Comparison of ENCODE assay signal across 26 cellular contexts in the genomic region with DNA sequence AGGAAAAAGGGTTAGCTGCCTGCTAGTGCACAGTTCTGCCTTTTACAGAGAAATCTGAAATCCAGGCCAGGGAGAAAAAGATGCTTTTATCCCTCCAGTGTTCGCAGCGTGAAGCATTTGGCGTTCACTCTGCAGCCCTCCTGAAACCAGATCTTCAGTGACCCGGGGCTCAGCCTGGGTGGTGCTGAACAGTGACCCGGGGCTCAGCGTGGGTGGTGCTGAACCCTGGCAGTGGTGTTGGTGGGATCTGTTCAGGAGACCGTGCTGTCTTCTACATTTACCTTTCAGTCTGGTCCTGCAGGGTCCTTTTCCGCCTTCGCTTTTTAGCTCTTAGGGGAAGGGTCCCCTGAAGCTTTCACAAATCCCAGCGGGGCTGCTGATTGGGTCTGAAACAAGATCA.
DNase-seq lines count a peak whose midpoint lies in the region; ATAC-seq and TF ChIP-seq lines count a peak whose summit lies in the region.
"Had no signal": no experiment of that assay in that cellular context is flagged by ENCODE, and none has a peak within 500 bp of the region (broad histone marks: within the 10 kb centered on the region; RNA-seq: fewer than 3 reads in every experiment).

No MANE protein-coding gene starts in this region.

- no peaks in the 10 kb centered on the region for H3K79me2 ChIP-seq in Karpas-422 (ENCODE audit: low read length)

- no peak overlapping the region for H3K4me3 ChIP-seq in tibial artery
- H3K4me3 ChIP-seq in Karpas-422 (ENCODE audit: low read length): no peak overlapping the region
- H3K4me3 ChIP-seq: dorsolateral prefrontal cortex, heart left ventricle, left lung, prostate gland had no signal

- H3K27me3 Mint-ChIP-seq in CD4-positive, alpha-beta T cell: no peaks in the 10 kb centered on the region
- no peaks in the 10 kb centered on the region for H3K27me3 Mint-ChIP-seq in activated naive CD8-positive, alpha-beta T cell treated with anti-CD3 and anti-CD28 coated beads, Interleukin-2, amount 50 U/mL, for 24 hours
- H3K27me3 Mint-ChIP-seq in natural killer cell (ENCODE audit: low read depth in 2 of 2): no peaks in the 10 kb centered on the region
- H3K27me3 Mint-ChIP-seq: stimulated activated memory B cell treated with anti-CD40 and anti-IgM and Interleukin-4, amounts not matched to agents 10 μg/mL and 1 μg/mL and 100 μg/mL, for 72 hours had no signal

- TF ChIP-seq CTCF in CD4-positive, alpha-beta T cell (IDR thresholded peaks at IDR 0.05): no peak
- TF ChIP-seq CTCF in natural killer cell (IDR thresholded peaks at IDR 0.05) (no peak), tibial artery (IDR thresholded peaks at IDR 0.05) (no peak)

- no peaks in the 10 kb centered on the region for H3K36me3 ChIP-seq in tibial artery
- no peaks in the 10 kb centered on the region for H3K36me3 ChIP-seq in Karpas-422 (ENCODE audit: insufficient read depth, low read length)
- H3K36me3 ChIP-seq: heart left ventricle, left lung, prostate gland had no signal

- CTCF ChIA-PET in CD4-positive, alpha-beta T cell (lab: Charles Lee): no interaction called here

- H3K4me1 ChIP-seq in tibial artery (peaks cover 0 to 30% (median 3%) of the 10 kb centered on the region in 4 donors), Karpas-422 (ENCODE audit: low read length) (no peaks in the 10 kb centered on the region)
- H3K4me1 ChIP-seq: left lung, prostate gland had no signal

- H3K4me2 ChIP-seq in Karpas-422 (ENCODE audit: low read depth, low read length, poor library complexity, severe bottlenecking): no peak overlapping the region

- H3K4me3 Mint-ChIP-seq in CD4-positive, alpha-beta T cell: no peak overlapping the region
- no peak overlapping the region for H3K4me3 Mint-ChIP-seq in activated naive CD8-positive, alpha-beta T cell treated with anti-CD3 and anti-CD28 coated beads, Interleukin-2, amount 50 U/mL, for 24 hours
- H3K4me3 Mint-ChIP-seq in natural killer cell: peak overlapping the region; percentile 53
- H3K4me3 Mint-ChIP-seq: CD14-positive monocyte; mesothelial cell of epicardium; stimulated activated memory B cell treated with anti-CD40 and anti-IgM and Interleukin-4, amounts not matched to agents 10 μg/mL and 1 μg/mL and 100 μg/mL, for 72 hours had no signal

- H3K27ac ChIP-seq in CD4-positive, alpha-beta T cell (ENCODE audit: low read depth, low read length): no peak overlapping the region
- H3K27ac ChIP-seq in tibial artery (no peak overlapping the region), Karpas-422 (ENCODE audit: low read length) (no peak overlapping the region)
- H3K27ac ChIP-seq: dorsolateral prefrontal cortex, heart left ventricle, left lung, prostate gland had no signal

- no peak for DNase-seq in CD4-positive, alpha-beta T cell
- peak; percentile 48 for DNase-seq in ELF-1 (ENCODE audit: low read depth, low spot score)
- DNase-seq in activated naive CD8-positive, alpha-beta T cell treated with anti-CD3 and anti-CD28 coated beads, Interleukin-2, amount 50 U/mL, for 24 hours: no peak
- no peak for DNase-seq in natural killer cell
- no peak for DNase-seq in Right ventricle myocardium inferior (ENCODE audit: missing footprints)
- no peak for DNase-seq in tibial artery
- no peak for DNase-seq in cerebellar nuclear complex (lab: John Stamatoyannopoulos, UW)
- DNase-seq in Karpas-422: no peak
- DNase-seq: activated CD4-positive, alpha-beta T cell treated with anti-CD3 and anti-CD28 coated beads for 48 hours; anterior cingulate cortex; caudate nucleus; DMS 273 treated with DMSO at 0.1 percent for 48 hours; dorsolateral prefrontal cortex; GDM1; heart left ventricle; left lung; NCI-H1105; NCI-H2081; PC-3; SIG-M5; small intestine; stimulated activated CD4-positive, alpha-beta T cell treated with anti-CD3 and anti-CD28 coated beads, Interleukin-2, amount 100 ng/mL, for 24 hours had no signal

- no peaks in the 10 kb centered on the region for H3K36me3 Mint-ChIP-seq in CD4-positive, alpha-beta T cell (ENCODE audit: low read depth)
- no peaks in the 10 kb centered on the region for H3K36me3 Mint-ChIP-seq in activated naive CD8-positive, alpha-beta T cell treated with anti-CD3 and anti-CD28 coated beads, Interleukin-2, amount 50 U/mL, for 24 hours (ENCODE audit: low read depth)
- H3K36me3 Mint-ChIP-seq in natural killer cell: no peaks in the 10 kb centered on the region
- H3K36me3 Mint-ChIP-seq: CD14-positive monocyte; mesothelial cell of epicardium; stimulated activated memory B cell treated with anti-CD40 and anti-IgM and Interleukin-4, amounts not matched to agents 10 μg/mL and 1 μg/mL and 100 μg/mL, for 72 hours had no signal

- no peaks in the 10 kb centered on the region for H3K9me3 Mint-ChIP-seq in CD4-positive, alpha-beta T cell
- peaks cover 3% of the 10 kb centered on the region for H3K9me3 Mint-ChIP-seq in activated naive CD8-positive, alpha-beta T cell treated with anti-CD3 and anti-CD28 coated beads, Interleukin-2, amount 50 U/mL, for 24 hours
- no peaks in the 10 kb centered on the region for H3K9me3 Mint-ChIP-seq in natural killer cell
- H3K9me3 Mint-ChIP-seq: mesothelial cell of epicardium; stimulated activated memory B cell treated with anti-CD40 and anti-IgM and Interleukin-4, amounts not matched to agents 10 μg/mL and 1 μg/mL and 100 μg/mL, for 72 hours had no signal

- H4K20me1 ChIP-seq in Karpas-422 (ENCODE audit: insufficient read depth, low read depth, low read length): no peaks in the 10 kb centered on the region

- H3K4me1 Mint-ChIP-seq in CD4-positive, alpha-beta T cell (ENCODE audit: low read depth): peaks cover 43% of the 10 kb centered on the region
- H3K4me1 Mint-ChIP-seq in activated naive CD8-positive, alpha-beta T cell treated with anti-CD3 and anti-CD28 coated beads, Interleukin-2, amount 50 U/mL, for 24 hours: peaks cover 62% of the 10 kb centered on the region
- H3K4me1 Mint-ChIP-seq in natural killer cell: peaks cover 60 to 63% of the 10 kb centered on the region in 2 donors

- intact Hi-C loops in CD4-positive, alpha-beta T cell (cut with DNase I, micrococcal nuclease): loop anchor here (5.0 to 10.0 kb wide), 3 partner anchors 75 to 167 kb away; partner anchors contain the start of gene KLF6 (in 1 of the 2)
- intact Hi-C loops in natural killer cell (cut with micrococcal nuclease) (loop anchor here (1.0 to 10.0 kb wide), 8 partner anchors 33 to 725 kb away; no protein-coding TSS in a partner anchor), Right ventricle myocardium inferior (cut with DNase I) (no loop called here), tibial artery (cut with DNase I; ENCODE audit: low total_unique reads) (no loop called here)

- no peak for ATAC-seq in CD4-positive, alpha-beta T cell (ENCODE audit: poor library complexity)
- no peak for ATAC-seq in activated naive CD8-positive, alpha-beta T cell treated with anti-CD3 and anti-CD28 coated beads, Interleukin-2, amount 50 U/mL, for 24 hours
- ATAC-seq in natural killer cell (no peak), Right ventricle myocardium inferior (no peak)
- ATAC-seq: heart left ventricle; left lung; PC-3; stimulated activated memory B cell treated with anti-CD40 and anti-IgM and Interleukin-4, amounts not matched to agents 10 μg/mL and 1 μg/mL and 100 μg/mL, for 72 hours had no signal

- POLR2A ChIA-PET in CD4-positive, alpha-beta T cell (lab: Charles Lee): interaction anchor here (0.6 to 6.9 kb wide), 5 partner anchors 11 to 298 kb away, joined by 3 to 59 read pairs (median 7); partner anchors contain the start of gene KLF6

- H2AFZ ChIP-seq in Karpas-422 (ENCODE audit: low read length): no peak overlapping the region

- no peaks in the 10 kb centered on the region for H3K9me3 ChIP-seq in CD4-positive, alpha-beta T cell (ENCODE audit: control insufficient read depth, low read length)
- H3K9me3 ChIP-seq in tibial artery: no peaks in the 10 kb centered on the region
- H3K9me3 ChIP-seq in Karpas-422 (ENCODE audit: low read length): no peaks in the 10 kb centered on the region
- H3K9me3 ChIP-seq: prostate gland had no signal

- no peaks in the 10 kb centered on the region for H3K27me3 ChIP-seq in CD4-positive, alpha-beta T cell (ENCODE audit: control insufficient read depth, insufficient read depth, low read length)
- H3K27me3 ChIP-seq in tibial artery (no peaks in the 10 kb centered on the region), Karpas-422 (ENCODE audit: low read length) (no peaks in the 10 kb centered on the region)
- H3K27me3 ChIP-seq: dorsolateral prefrontal cortex, heart left ventricle, left lung had no signal

- H3K27ac Mint-ChIP-seq in CD4-positive, alpha-beta T cell: peak overlapping the region; percentile 58
- peak overlapping the region; percentile 35 for H3K27ac Mint-ChIP-seq in activated naive CD8-positive, alpha-beta T cell treated with anti-CD3 and anti-CD28 coated beads, Interleukin-2, amount 50 U/mL, for 24 hours
- H3K27ac Mint-ChIP-seq in natural killer cell: peak overlapping the region; percentile 83 to 85
- H3K27ac Mint-ChIP-seq: CD14-positive monocyte; mesothelial cell of epicardium; stimulated activated memory B cell treated with anti-CD40 and anti-IgM and Interleukin-4, amounts not matched to agents 10 μg/mL and 1 μg/mL and 100 μg/mL, for 72 hours had no signal

- H3K9ac ChIP-seq in Karpas-422 (ENCODE audit: low read length): no peak overlapping the region

- no peaks in the 10 kb centered on the region for H3K9me2 ChIP-seq in Karpas-422 (replicated peaks; ENCODE audit: insufficient read depth, low read length)

Comparison
In these comparisons a context has a peak if more than half of its experiments do, and no peak if none do; other contexts are left out.
1. intact Hi-C loops: an anchor here in CD4-positive, alpha-beta T cell (5.0 to 10.0 kb wide) and natural killer cell (1.0 to 10.0 kb wide); none called in Right ventricle myocardium inferior and tibial artery.